In the genomic region with DNA sequence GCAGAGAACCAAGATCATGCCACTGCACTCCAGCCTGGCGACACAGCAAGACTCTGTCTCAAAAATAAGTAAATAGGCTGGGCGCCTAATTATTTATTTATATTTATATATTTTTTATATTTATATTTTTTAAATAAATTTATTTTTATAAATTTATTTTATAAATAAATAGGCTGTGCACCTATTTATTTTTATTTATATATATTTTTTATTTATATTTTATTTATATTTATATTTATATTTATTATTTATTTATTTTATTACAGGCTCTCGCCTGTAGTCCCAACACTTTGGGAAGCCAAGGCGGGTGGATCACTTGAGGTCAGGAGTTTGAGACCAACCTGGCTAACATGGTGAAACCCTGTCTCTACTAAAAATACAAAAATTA, we compare ENCODE assay signal across 2 cellular contexts. TPM values are rescaled to one million over a fixed set of nuclear protein-coding genes. Genes with fewer than 3 reads are reported as not detected.
"Had no signal": no experiment of that assay in that cellular context is flagged by ENCODE, and none has a peak within 500 bp of the region (broad histone marks: within the 10 kb centered on the region; RNA-seq: fewer than 3 reads in every experiment).

No MANE protein-coding gene starts in this region.

RNA-seq across cellular contexts. Expression of gene GDAP1L1, which starts 14.6 kb away (rescaled TPM):
- total RNA-seq: G401, GM12878 had no signal

RNA-seq across cellular contexts. Expression of gene JPH2, which starts 45.5 kb away (rescaled TPM):
- total RNA-seq: GM12878 had no signal
